6 cellular contexts compared by ENCODE assay signal in genomic region chr20:58981564-58982364, GRCh38. TPM values are rescaled to one million over a fixed set of nuclear protein-coding genes. Genes with fewer than 3 reads are reported as not detected.
DNase-seq lines count a peak whose midpoint lies in the region; ATAC-seq and TF ChIP-seq lines count a peak whose summit lies in the region.

No MANE protein-coding gene starts in this region.

- peaks cover 12% of the 10 kb centered on the region for H3K27me3 Mint-ChIP-seq in GM23338 (ENCODE audit: insufficient read depth, low read depth, poor library complexity)

- 25% methylated on average over 23 of the region's 36 CpGs for WGBS in esophagus muscularis mucosa

- peaks cover 31% of the 10 kb centered on the region for H3K4me1 Mint-ChIP-seq in GM23338

- peak overlapping the region; percentile 94 for H3K9ac ChIP-seq in NT2/D1 (ENCODE audit: insufficient read length, low read depth)

- no peak for TF ChIP-seq POLR2A in esophagus muscularis mucosa (IDR thresholded peaks at IDR 0.05; ENCODE audit: low read depth)

- H2AFZ ChIP-seq in GM23338, result peak overlapping the region; percentile 81; the same call in 1 of the 2 replicates

- H3K4me3 ChIP-seq in GM23338, result peak overlapping the region; percentile 94
- H3K4me3 ChIP-seq in NT2/D1 (ENCODE audit: insufficient read length, low read depth), result peak overlapping the region; percentile 51
- H3K4me3 ChIP-seq in esophagus muscularis mucosa, result peak overlapping the region; percentile 73 to 97 (median 84)

- intact Hi-C loops in esophagus muscularis mucosa (cut with DNase I), result loop anchor here (5.0 kb wide), 3 partner anchors 51 to 109 kb away; partner anchors contain the start of gene ATP5F1E

- peaks cover 23% of the 10 kb centered on the region; the same call in 1 of the 2 replicates for H4K20me1 ChIP-seq in GM23338 (replicated peaks; ENCODE audit: insufficient read depth)

- TF ChIP-seq CTCF in GM23338 (conservative IDR thresholded peaks at IDR 0.05; ENCODE audit: low read depth in 2 of 2), result no peak
- no peak for TF ChIP-seq CTCF in esophagus muscularis mucosa (IDR thresholded peaks at IDR 0.05)

- H3K9me2 ChIP-seq in GM23338 (ENCODE audit: insufficient read depth), result no peaks in the 10 kb centered on the region; the same call in 1 of the 2 replicates

- peak; percentile 56 for ATAC-seq in GM23338

- no peaks in the 10 kb centered on the region for H3F3A ChIP-seq in GM23338 (replicated peaks; ENCODE audit: low read depth)

- H3K27ac ChIP-seq in GM23338 (ENCODE audit: low read depth) (no peak overlapping the region), esophagus muscularis mucosa (replicated peaks in 1 of 4) (peak overlapping the region; percentile 81 to 83 (median 82))

- H3K36me3 ChIP-seq in GM23338 (ENCODE audit: insufficient read depth) (peaks cover 5% of the 10 kb centered on the region), NT2/D1 (ENCODE audit: insufficient read depth, insufficient read length, low read length) (peaks cover 29% of the 10 kb centered on the region), esophagus muscularis mucosa (peaks cover 6 to 12% (median 8%) of the 10 kb centered on the region in 4 donors)

- H3K4me3 Mint-ChIP-seq in GM23338, result peak overlapping the region; percentile 89

- TF ChIP-seq EP300 in esophagus muscularis mucosa (IDR thresholded peaks at IDR 0.05), result no peak

- H3K9me3 Mint-ChIP-seq in GM23338, result peaks cover 1% of the 10 kb centered on the region; the same call in 1 of the 3 replicates

- peaks cover 46% of the 10 kb centered on the region for H3K79me2 ChIP-seq in GM23338 (replicated peaks; ENCODE audit: insufficient read depth)

- peak; percentile 51 for DNase-seq in GM23338 (ENCODE audit: low spot score)
- no peak for DNase-seq in NT2/D1 (ENCODE audit: low read depth, low spot score)
- no peak for DNase-seq in esophagus muscularis mucosa (ENCODE audit: extremely low spot score)
- peak; percentile 40 for DNase-seq in stimulated activated CD8-positive, alpha-beta memory T cell treated with anti-CD3 and anti-CD28 coated beads, Interleukin-4, amount 100 ng/mL, for 48 hours
- DNase-seq in medulla oblongata (ENCODE audit: extremely low spot score), result no peak
- DNase-seq in SHP77 treated with DMSO at 0.1 percent for 48 hours (lab: John Stamatoyannopoulos, UW), result no peak

- H3K36me3 Mint-ChIP-seq in GM23338 (ENCODE audit: low read depth), result peaks cover 16% of the 10 kb centered on the region

- 0 out of 2 replicates have a peak overlapping the region, but pooled peaks have one; percentile 48 for H3K27ac Mint-ChIP-seq in GM23338

- H3K4me1 ChIP-seq in GM23338 (ENCODE audit: insufficient read depth) (peaks cover 20% of the 10 kb centered on the region), NT2/D1 (ENCODE audit: insufficient read depth, insufficient read length) (peaks cover 5% of the 10 kb centered on the region), esophagus muscularis mucosa (peaks cover 33 to 49% (median 47%) of the 10 kb centered on the region in 4 donors)

- peak overlapping the region; percentile 95 for H3K4me2 ChIP-seq in GM23338

- H3K27me3 ChIP-seq in GM23338 (ENCODE audit: insufficient read depth) (no peaks in the 10 kb centered on the region), NT2/D1 (ENCODE audit: insufficient read depth, insufficient read length) (no peaks in the 10 kb centered on the region), esophagus muscularis mucosa (no peaks in the 10 kb centered on the region)

- H3K9me3 ChIP-seq in NT2/D1 (ENCODE audit: insufficient read depth, low read length) (no peaks in the 10 kb centered on the region), esophagus muscularis mucosa (no peaks in the 10 kb centered on the region)

TF ChIP-seq in GM23338, 12 proteins besides CTCF, POLR2A, EP300 and RAD21:
- no peak for TF ChIP-seq JUNB (IDR thresholded peaks at IDR 0.05; ENCODE audit: unreplicated experiment)
- TF ChIP-seq EZH2 (IDR thresholded peaks at IDR 0.05; ENCODE audit: low read depth, unreplicated experiment), result no peak
- TF ChIP-seq STAT1 (IDR thresholded peaks at IDR 0.05; ENCODE audit: unreplicated experiment), result no peak

RNA-seq across cellular contexts. Expression of gene NELFCD, which starts 0.7 kb away (rescaled TPM):
- total RNA-seq in GM23338 (2014; rRNA removed; shearing (Covaris generic)), result 67.0 and 75.8 TPM in 2 replicates
- 52.1 and 52.9 TPM in 2 replicates for polyA plus RNA-seq in GM23338 (2016; fragmentation: Nextera tagmentation; extraction: Ambion mirVana)
- 10 to 100 TPM; 30.5 to 41.5 (median 34.9) TPM for total RNA-seq in esophagus muscularis mucosa

RNA-seq across cellular contexts. Expression of gene CTSZ, which starts 25.3 kb away (rescaled TPM):
- 41.4 and 47.7 TPM in 2 replicates for total RNA-seq in GM23338 (2014; rRNA removed; shearing (Covaris generic))
- 0.58 and 0.63 TPM in 2 replicates for polyA plus RNA-seq in GM23338 (2016; fragmentation: Nextera tagmentation; extraction: Ambion mirVana)
- total RNA-seq in esophagus muscularis mucosa, result 100 to 1,000 TPM; 136 to 267 (median 190) TPM

RNA-seq across cellular contexts. Expression of gene TUBB1, which starts 37.5 kb away (rescaled TPM):
- not detected in 2 replicates for total RNA-seq in GM23338 (2014; rRNA removed; shearing (Covaris generic))
- not detected in 2 replicates for polyA plus RNA-seq in GM23338 (2016; fragmentation: Nextera tagmentation; extraction: Ambion mirVana)
- total RNA-seq in esophagus muscularis mucosa, result under 1 TPM in 2 of 4 donors, not detected in 2; under 0.01 to 0.83 TPM

RNA-seq across cellular contexts. Expression of gene ATP5F1E, which starts 50.4 kb away (rescaled TPM):
- 8.5 and 12.9 TPM in 2 replicates for total RNA-seq in GM23338 (2014; rRNA removed; shearing (Covaris generic))
- polyA plus RNA-seq in GM23338 (2016; fragmentation: Nextera tagmentation; extraction: Ambion mirVana), result 211 and 233 TPM in 2 replicates
- total RNA-seq in esophagus muscularis mucosa, result 10 to 100 TPM; 30.8 to 44.0 (median 37.2) TPM

Comparison
In these comparisons a context has a peak if more than half of its experiments do, and no peak if none do; other contexts are left out.
1. DNase-seq: peak in GM23338 (single experiment) and stimulated activated CD8-positive, alpha-beta memory T cell treated with anti-CD3 and anti-CD28 coated beads, Interleukin-4, amount 100 ng/mL, for 48 hours (single experiment); none in NT2/D1 (single experiment), esophagus muscularis mucosa (single experiment), medulla oblongata (single experiment) and SHP77 treated with DMSO at 0.1 percent for 48 hours (single experiment).
2. Peak in every context shown above with its lines, with median percentiles within 50 percentile points of each other: H3K4me3 ChIP-seq.